Comparison of ENCODE assay signal across 8 cellular contexts in genomic region chr10:79084012-79084971, GRCh38. TPM values are rescaled to one million over a fixed set of nuclear protein-coding genes. Genes with fewer than 3 reads are reported as not detected.
A peak's percentile ranks its signal among the peaks of the same experiment; 100 is the strongest.
DNase-seq lines count a peak whose midpoint lies in the region; ATAC-seq and TF ChIP-seq lines count a peak whose summit lies in the region.

No MANE protein-coding gene starts in this region.

- peaks cover 5% of the 10 kb centered on the region for H3K27me3 Mint-ChIP-seq in neural progenitor cell (ENCODE audit: insufficient read depth, low read depth)
- H3K27me3 Mint-ChIP-seq in activated T-cell treated with anti-CD3 and anti-CD28 coated beads, Interleukin-2, amount 50 U/mL, for 4 hours (ENCODE audit: low read depth) = no peaks in the 10 kb centered on the region

- peaks cover 3% of the 10 kb centered on the region for H3K36me3 Mint-ChIP-seq in neural progenitor cell
- H3K36me3 Mint-ChIP-seq in activated T-cell treated with anti-CD3 and anti-CD28 coated beads, Interleukin-2, amount 50 U/mL, for 4 hours (ENCODE audit: insufficient read depth) = no peaks in the 10 kb centered on the region

- H3K27ac ChIP-seq in HUES48 (ENCODE audit: low read depth, low read length) (peak overlapping the region; percentile 71), VCaP (peak overlapping the region; percentile 45), neural progenitor cell (no peak overlapping the region)

- H3K4me3 ChIP-seq in HUES48 (ENCODE audit: low read depth, low read length) (no peak overlapping the region), foreskin fibroblast (ENCODE audit: low read depth in 1 of 2, low read length in 2 of 2) (no peak overlapping the region), neural progenitor cell (no peak overlapping the region)

- H3K4me3 Mint-ChIP-seq in neural progenitor cell = peak overlapping the region; percentile 37
- no peak overlapping the region for H3K4me3 Mint-ChIP-seq in activated T-cell treated with anti-CD3 and anti-CD28 coated beads, Interleukin-2, amount 50 U/mL, for 4 hours

- TF ChIP-seq CTCF in VCaP (conservative IDR thresholded peaks at IDR 0.05) (no peak), foreskin fibroblast (IDR thresholded peaks at IDR 0.05; ENCODE audit: low read depth, low read length) (no peak), neural progenitor cell (IDR thresholded peaks at IDR 0.05) (no peak)

- ATAC-seq in activated T-cell treated with anti-CD3 and anti-CD28 coated beads, Interleukin-2, amount 50 U/mL, for 4 hours = no peak

- no peaks in the 10 kb centered on the region for H3K27me3 ChIP-seq in HUES48 (ENCODE audit: control insufficient read depth, insufficient read depth, low read length)
- no peaks in the 10 kb centered on the region for H3K27me3 ChIP-seq in neural progenitor cell

- H3K4me1 ChIP-seq in HUES48 (ENCODE audit: control insufficient read depth, insufficient read depth, low read length) (peaks cover 28% of the 10 kb centered on the region), neural progenitor cell (peaks cover 8% of the 10 kb centered on the region)

- peak; percentile 42 for DNase-seq in DMS153 (lab: John Stamatoyannopoulos, UW)
- peak; percentile 80 to 88 for DNase-seq in foreskin fibroblast
- no peak for DNase-seq in neural progenitor cell (ENCODE audit: low spot score)
- DNase-seq in NCI-H2081 treated with DMSO at 0.1 percent for 48 hours (lab: John Stamatoyannopoulos, UW) = no peak
- DNase-seq in NCI-H526 treated with DMSO at 0.1 percent for 48 hours (lab: John Stamatoyannopoulos, UW) = no peak
- DNase-seq in activated T-cell treated with anti-CD3 and anti-CD28 coated beads, Interleukin-2, amount 50 U/mL, for 4 hours = no peak

- H3K9me3 ChIP-seq in HUES48 (ENCODE audit: control insufficient read depth, insufficient read depth, low read length) (no peaks in the 10 kb centered on the region), neural progenitor cell (ENCODE audit: low read depth) (no peaks in the 10 kb centered on the region)

- H3K9me3 Mint-ChIP-seq in neural progenitor cell = no peaks in the 10 kb centered on the region
- no peaks in the 10 kb centered on the region for H3K9me3 Mint-ChIP-seq in activated T-cell treated with anti-CD3 and anti-CD28 coated beads, Interleukin-2, amount 50 U/mL, for 4 hours

- H3K9ac ChIP-seq in HUES48 (ENCODE audit: low read depth, low read length) (no peak overlapping the region), neural progenitor cell (no peak overlapping the region)

- H3F3A ChIP-seq in neural progenitor cell (ENCODE audit: low read depth) = no peaks in the 10 kb centered on the region

- H3K4me1 Mint-ChIP-seq in neural progenitor cell = peaks cover 72% of the 10 kb centered on the region
- peaks cover 56% of the 10 kb centered on the region for H3K4me1 Mint-ChIP-seq in activated T-cell treated with anti-CD3 and anti-CD28 coated beads, Interleukin-2, amount 50 U/mL, for 4 hours (ENCODE audit: low read depth)

- peak overlapping the region; percentile 85 for H3K27ac Mint-ChIP-seq in neural progenitor cell

- H3K36me3 ChIP-seq in HUES48 (ENCODE audit: control insufficient read depth, insufficient read depth, low read length) (no peaks in the 10 kb centered on the region; the same call in 1 of the 2 replicates), neural progenitor cell (no peaks in the 10 kb centered on the region)

- peaks cover 97% of the 10 kb centered on the region for H3K79me2 ChIP-seq in neural progenitor cell (ENCODE audit: low read depth)

- H4K20me1 ChIP-seq in neural progenitor cell (ENCODE audit: low read depth) = peaks cover 100% of the 10 kb centered on the region

- no peak overlapping the region for H3K4me2 ChIP-seq in neural progenitor cell

- H2AFZ ChIP-seq in neural progenitor cell (replicated peaks) = no peak overlapping the region

RNA-seq across cellular contexts. Expression of gene ZMIZ1, which starts 15.5 kb away (rescaled TPM):
- total RNA-seq in neural progenitor cell (ENCODE audit: low replicate concordance) = 5.8 and 12.3 TPM in 2 replicates
- total RNA-seq in activated T-cell treated with anti-CD3 and anti-CD28 coated beads, Interleukin-2, amount 50 U/mL, for 4 hours = 10 to 100 TPM; 17.7 to 21.0 (median 18.0) TPM

Comparison
In these comparisons a context has a peak if more than half of its experiments do, and no peak if none do; other contexts are left out.
1. DNase-seq: peak in DMS153 (single experiment) and foreskin fibroblast (2 of 2); none in neural progenitor cell (single experiment), NCI-H2081 treated with DMSO at 0.1 percent for 48 hours (single experiment), NCI-H526 treated with DMSO at 0.1 percent for 48 hours (single experiment) and activated T-cell treated with anti-CD3 and anti-CD28 coated beads, Interleukin-2, amount 50 U/mL, for 4 hours (single experiment).